Comparison of ENCODE assay signal across 10 cellular contexts in the genomic region with DNA sequence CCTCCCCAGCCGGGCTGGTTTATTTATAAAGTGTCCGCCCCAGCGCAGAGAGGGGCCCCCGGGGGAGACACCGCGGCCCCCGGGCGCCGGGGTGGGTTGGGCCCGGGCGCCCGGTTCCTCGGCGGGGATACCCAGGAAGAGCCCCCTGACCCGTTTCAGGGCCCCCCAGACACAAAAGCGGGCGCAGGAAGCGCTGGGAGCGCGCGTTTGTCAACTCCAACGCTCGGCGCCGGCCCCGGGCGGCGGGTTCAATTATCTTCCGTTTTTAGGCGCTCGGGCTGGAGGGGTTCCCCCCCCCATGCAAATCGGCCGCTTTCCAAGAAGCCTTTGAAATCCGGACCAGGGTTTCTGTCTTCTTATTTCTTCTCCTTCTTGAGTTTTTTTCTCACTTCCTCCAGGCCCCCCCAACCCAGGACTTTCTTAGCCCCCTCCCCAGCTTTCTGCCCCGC. TPM values are rescaled to one million over a fixed set of nuclear protein-coding genes. Genes with fewer than 3 reads are reported as not detected.
A peak's percentile ranks its signal among the peaks of the same experiment; 100 is the strongest.
DNase-seq lines count a peak whose midpoint lies in the region; ATAC-seq, FAIRE-seq and TF ChIP-seq lines count a peak whose summit lies in the region.
"Had no signal": no experiment of that assay in that cellular context is flagged by ENCODE, and none has a peak within 500 bp of the region (broad histone marks: within the 10 kb centered on the region; RNA-seq: fewer than 3 reads in every experiment).

No MANE protein-coding gene starts in this region.

- H3K4me2 ChIP-seq in OCI-LY3 (ENCODE audit: low read length) (peak overlapping the region; percentile 83), HepG2 (ENCODE audit: low read depth, low read length) (peak overlapping the region; percentile 32)

- H3K9me3 ChIP-seq in OCI-LY3 (ENCODE audit: insufficient read depth, low read length) = no peaks in the 10 kb centered on the region
- no peaks in the 10 kb centered on the region for H3K9me3 ChIP-seq in breast epithelium
- no peaks in the 10 kb centered on the region for H3K9me3 ChIP-seq in HepG2 (ENCODE audit: low read length)
- H3K9me3 ChIP-seq in stomach = no peaks in the 10 kb centered on the region

- POLR2A ChIA-PET in HepG2 (lab: Yijun Ruan, JAX) = interaction anchor here (1.3 to 2.2 kb wide), 7 partner anchors 9 to 58 kb away, joined by 3 to 42 read pairs (median 5); a partner anchor contains a TSS

- intact Hi-C loops in breast epithelium (cut with DNase I; ENCODE audit: low total_unique reads) = no loop called here
- intact Hi-C loops in HepG2 (cut with micrococcal nuclease; ENCODE audit: unreplicated experiment) = loop anchor here (10.0 kb wide), 1 partner anchor 262 kb away; a partner anchor contains a TSS
- intact Hi-C loops in stomach (cut with DNase I; ENCODE audit: low total_unique reads) = no loop called here

- WGBS in HepG2 (ENCODE audit: low lambda C conversion rate) = under 1% methylated on average over 25 of the region's 35 CpGs
- 0 to 1% (median 0%) methylated on average over 19 to 35 of the region's 35 CpGs for WGBS in stomach, 5 donors

- H3K4me3 ChIP-seq in OCI-LY3 (ENCODE audit: low read length) (peak overlapping the region; percentile 85), breast epithelium (peak overlapping the region; percentile 84 to 91 (median 86)), HepG2 (replicated peaks in 1 of 3; ENCODE audit: insufficient read depth in 1 of 3, low read depth in 2 of 3, low read length in 3 of 3) (peak overlapping the region; percentile 88 to 98 (median 96)), stomach (peak overlapping the region; percentile 65 to 98 (median 88))

- H3K79me2 ChIP-seq in OCI-LY3 (ENCODE audit: low read length) (peaks cover 43% of the 10 kb centered on the region), HepG2 (ENCODE audit: insufficient read depth, low read length) (peaks cover 53% of the 10 kb centered on the region)

- FAIRE-seq in HepG2 (lab: Jason Lieb, UNC) = no peak
- FAIRE-seq: colon, G401.6 had no signal

- peak overlapping the region; percentile 99 for H3K9ac ChIP-seq in OCI-LY3 (ENCODE audit: low read length)
- H3K9ac ChIP-seq in HepG2 (ENCODE audit: insufficient read depth, low read depth, low read length) = peak overlapping the region; percentile 98

- TF ChIP-seq RAD21 in HepG2 (CRISPR knock-in tag; IDR thresholded peaks at IDR 0.05) = 0 out of 2 replicates have a peak, but pooled peaks have one; percentile 12

- H3K36me3 ChIP-seq in OCI-LY3 (replicated peaks; ENCODE audit: low read depth, low read length) = peaks cover 29% of the 10 kb centered on the region
- H3K36me3 ChIP-seq in breast epithelium = no peaks in the 10 kb centered on the region
- peaks cover 6 to 21% of the 10 kb centered on the region in 2 experiments; a peak in 4 of 5 replicates for H3K36me3 ChIP-seq in HepG2 (replicated peaks in 1 of 2; ENCODE audit: control insufficient read depth in 1 of 2, insufficient read depth in 2 of 2, low read length in 2 of 2)
- peaks cover 0 to 19% (median 17%) of the 10 kb centered on the region in 4 donors for H3K36me3 ChIP-seq in stomach

- peak overlapping the region; percentile 85 for H3K27ac ChIP-seq in OCI-LY3 (ENCODE audit: low read length)
- peak overlapping the region; percentile 83 to 86 for H3K27ac ChIP-seq in breast epithelium
- H3K27ac ChIP-seq in HepG2 (ENCODE audit: extremely low read length, insufficient read depth, low read length) = peak overlapping the region; percentile 92
- H3K27ac ChIP-seq in stomach = peak overlapping the region; percentile 75 to 91 (median 89)

- peaks cover 27% of the 10 kb centered on the region for H4K20me1 ChIP-seq in OCI-LY3 (ENCODE audit: insufficient read depth, low read length)
- peaks cover 10% of the 10 kb centered on the region; the same call in 1 of the 2 replicates for H4K20me1 ChIP-seq in HepG2 (ENCODE audit: insufficient read depth, low read length)

- CTCF ChIA-PET in HepG2 (lab: Yijun Ruan, JAX; ENCODE audit: low intra/inter-chr PET ratio, low total read pairs) = interaction anchor here (3.5 kb wide), 1 partner anchor 56 kb away, joined by 14 read pairs; a partner anchor contains a TSS

- H3K4me1 ChIP-seq in OCI-LY3 (ENCODE audit: low read length) = peaks cover 26% of the 10 kb centered on the region
- H3K4me1 ChIP-seq in breast epithelium = no peaks in the 10 kb centered on the region
- peaks cover 54% of the 10 kb centered on the region for H3K4me1 ChIP-seq in HepG2 (ENCODE audit: insufficient read depth, low read length)
- H3K4me1 ChIP-seq in stomach = peaks cover 21 to 55% (median 38%) of the 10 kb centered on the region in 4 donors

- BruUV-seq in HepG2 (replicated peaks; lab: Mats Ljungman, UMichigan) = TSS peak; percentile 54

- ATAC-seq in HepG2 (no peak), GM19463 (IDR thresholded peaks at IDR 0.05; ENCODE audit: unreplicated experiment) (no peak), HG03045 (IDR thresholded peaks at IDR 0.05; ENCODE audit: unreplicated experiment) (no peak)

- TF ChIP-seq EP300 in HepG2 (IDR thresholded peaks at IDR 0.05; ENCODE audit: low read depth in 2 of 2, low read length in 2 of 2) (no peak), HepG2 (CRISPR knock-in tag; IDR thresholded peaks at IDR 0.05; ENCODE audit: borderline replicate concordance) (no peak), stomach (IDR thresholded peaks at IDR 0.05) (no peak)

- TF ChIP-seq CTCF in OCI-LY3 (IDR thresholded peaks at IDR 0.05; ENCODE audit: low read depth, low read length) (no peak), breast epithelium (IDR thresholded peaks at IDR 0.05) (no peak), HepG2 (CRISPR knock-in tag; IDR thresholded peaks at IDR 0.05) (no peak), stomach (IDR thresholded peaks at IDR 0.05) (no peak)

- no peaks in the 10 kb centered on the region for H3K27me3 ChIP-seq in OCI-LY3 (ENCODE audit: low read depth, low read length)
- H3K27me3 ChIP-seq in breast epithelium = no peaks in the 10 kb centered on the region
- no peaks in the 10 kb centered on the region for H3K27me3 ChIP-seq in HepG2 (ENCODE audit: control insufficient read depth in 1 of 2, insufficient read depth in 2 of 2, low read length in 2 of 2)
- H3K27me3 ChIP-seq in stomach = no peaks in the 10 kb centered on the region

- TF ChIP-seq POLR2A in breast epithelium (IDR thresholded peaks at IDR 0.05) (no peak), HepG2 (IDR thresholded peaks at IDR 0.05; ENCODE audit: insufficient read depth in 1 of 2, low read depth in 2 of 2, low read length in 2 of 2) (no peak), stomach (IDR thresholded peaks at IDR 0.05) (no peak)

- DNase-seq in NCI-H748 (lab: John Stamatoyannopoulos, UW; ENCODE audit: unreplicated experiment) (peak; percentile 24), NCI-H748 treated with DMSO at 0.1 percent for 48 hours (lab: John Stamatoyannopoulos, UW) (no peak), breast epithelium (ENCODE audit: low spot score in 2 of 2) (peak in 1 of 2 donors; percentile 55), HepG2 (ENCODE audit: low spot score) (no peak), stomach (peak; percentile 67)

- in situ Hi-C loops in HepG2 (cut with HindIII; ENCODE audit: extremely low pct_ligation_motif_present, low pct_unique_long_range_greater_than_20kb) = loop anchor here (5.0 kb wide), 1 partner anchor 36 kb away; no protein-coding TSS in a partner anchor

- H2AFZ ChIP-seq in OCI-LY3 (ENCODE audit: low read depth, low read length) (no peak overlapping the region), HepG2 (ENCODE audit: low read length) (no peak overlapping the region)

RNA-seq across cellular contexts. Expression of a gene that starts 0.8 kb away (rescaled TPM):
- total RNA-seq in breast epithelium (10 to 100 TPM in 1 of 3 donors, 1 to 10 TPM in 2; 3.5 to 11.1 (median 4.8) TPM), HepG2 (2016; rRNA removed; fragmentation: Illumina TruSeq; extraction: Trizol) (53.8 and 71.3 TPM in 2 replicates), stomach (10 to 100 TPM in 2 of 5 donors, 1 to 10 TPM in 2, not detected in 1; 1.8 to 23.5 (median 8.6) TPM)
- total RNA-seq in HepG2 (2016; cell fraction: cytosol; rRNA removed; fragmentation: Illumina TruSeq; extraction: Trizol; ENCODE audit: low read depth) = 26.5 and 31.5 TPM in 2 replicates
- total RNA-seq in HepG2 (2016; cell fraction: insoluble cytoplasmic fraction; rRNA removed; fragmentation: Illumina TruSeq; extraction: Trizol) = 41.5 and 68.9 TPM in 2 replicates
- 56.8 and 62.2 TPM in 2 replicates for total RNA-seq in HepG2 (2016; cell fraction: membrane; rRNA removed; fragmentation: Illumina TruSeq; extraction: Trizol)
- total RNA-seq in HepG2 (2016; cell fraction: nucleus; rRNA removed; fragmentation: Illumina TruSeq; extraction: Trizol) = 35.6 and 47.1 TPM in 2 replicates
- polyA plus RNA-seq in HepG2 (2011; rRNA removed) (77.9 and 102 TPM in 2 replicates), stomach (1 to 10 TPM; 1.1 to 4.3 (median 2.1) TPM)
- polyA plus RNA-seq in HepG2 (2011; cell fraction: cytosol; rRNA removed) = 44.7 and 68.0 TPM in 2 replicates
- polyA plus RNA-seq in HepG2 (2011; cell fraction: nucleus; rRNA removed) = 150 and 160 TPM in 2 replicates
- 78.6 and 99.3 TPM in 2 replicates for polyA plus RNA-seq in HepG2 (2012)
- polyA plus RNA-seq in HepG2 (2016; cell fraction: cytosol; fragmentation: Illumina TruSeq; extraction: Trizol; ENCODE audit: low read depth) = 31.0 and 31.3 TPM in 2 replicates
- 58.1 and 70.4 TPM in 2 replicates for polyA plus RNA-seq in HepG2 (2016; cell fraction: insoluble cytoplasmic fraction; fragmentation: Illumina TruSeq; extraction: Trizol; ENCODE audit: low read depth)
- polyA plus RNA-seq in HepG2 (2016; cell fraction: membrane; fragmentation: Illumina TruSeq; extraction: Trizol; ENCODE audit: low read depth) = 47.1 and 58.2 TPM in 2 replicates
- polyA plus RNA-seq in HepG2 (2016; cell fraction: nucleus; fragmentation: Illumina TruSeq; extraction: Trizol; ENCODE audit: insufficient read depth, low read depth) = 76.0 and 89.6 TPM in 2 replicates
- polyA minus RNA-seq in HepG2 (2011; rRNA and poly(A)+ RNA removed; ENCODE audit: low replicate concordance) = 15.5 and 299 TPM in 2 replicates
- polyA minus RNA-seq in HepG2 (2011; cell fraction: cytosol; rRNA and poly(A)+ RNA removed) = 163 and 199 TPM in 2 replicates
- polyA minus RNA-seq in HepG2 (2011; cell fraction: nucleus; rRNA and poly(A)+ RNA removed) = 48.5 and 77.1 TPM in 2 replicates

RNA-seq across cellular contexts. Expression of a gene that starts 9.5 kb away (rescaled TPM):
- under 1 TPM in 2 of 3 donors, not detected in 1; 0.15 to 0.33 TPM for total RNA-seq in breast epithelium
- total RNA-seq in HepG2 (2016; rRNA removed; fragmentation: Illumina TruSeq; extraction: Trizol) = 3.9 and 10.2 TPM in 2 replicates
- 4.7 and 5.1 TPM in 2 replicates for total RNA-seq in HepG2 (2016; cell fraction: cytosol; rRNA removed; fragmentation: Illumina TruSeq; extraction: Trizol; ENCODE audit: low read depth)
- 3.2 and 9.6 TPM in 2 replicates for total RNA-seq in HepG2 (2016; cell fraction: insoluble cytoplasmic fraction; rRNA removed; fragmentation: Illumina TruSeq; extraction: Trizol)
- total RNA-seq in HepG2 (2016; cell fraction: membrane; rRNA removed; fragmentation: Illumina TruSeq; extraction: Trizol) = 7.1 and 8.6 TPM in 2 replicates
- total RNA-seq in HepG2 (2016; cell fraction: nucleus; rRNA removed; fragmentation: Illumina TruSeq; extraction: Trizol) = 8.2 and 8.4 TPM in 2 replicates
- polyA plus RNA-seq in HepG2 (2011; rRNA removed) = 1.1 and 1.5 TPM in 2 replicates
- 1.6 and 3.0 TPM in 2 replicates for polyA plus RNA-seq in HepG2 (2011; cell fraction: cytosol; rRNA removed)
- polyA plus RNA-seq in HepG2 (2011; cell fraction: nucleus; rRNA removed) = 10.4 and 11.9 TPM in 2 replicates
- 2.8 and 4.0 TPM in 2 replicates for polyA plus RNA-seq in HepG2 (2012)
- polyA plus RNA-seq in HepG2 (2016; cell fraction: cytosol; fragmentation: Illumina TruSeq; extraction: Trizol; ENCODE audit: low read depth) = 3.6 and 4.4 TPM in 2 replicates
- 4.2 and 5.9 TPM in 2 replicates for polyA plus RNA-seq in HepG2 (2016; cell fraction: insoluble cytoplasmic fraction; fragmentation: Illumina TruSeq; extraction: Trizol; ENCODE audit: low read depth)
- 4.5 and 6.0 TPM in 2 replicates for polyA plus RNA-seq in HepG2 (2016; cell fraction: membrane; fragmentation: Illumina TruSeq; extraction: Trizol; ENCODE audit: low read depth)
- 15.3 and 19.1 TPM in 2 replicates for polyA plus RNA-seq in HepG2 (2016; cell fraction: nucleus; fragmentation: Illumina TruSeq; extraction: Trizol; ENCODE audit: insufficient read depth, low read depth)
- 5.9 TPM in 1 of 2 replicates, not detected in the other for polyA minus RNA-seq in HepG2 (2011; rRNA and poly(A)+ RNA removed; ENCODE audit: low replicate concordance)
- polyA minus RNA-seq in HepG2 (2011; cell fraction: cytosol; rRNA and poly(A)+ RNA removed) = 2.4 and 3.7 TPM in 2 replicates
- polyA minus RNA-seq in HepG2 (2011; cell fraction: nucleus; rRNA and poly(A)+ RNA removed) = 0.50 and 0.77 TPM in 2 replicates
- total RNA-seq in stomach = not detected
- not detected for polyA plus RNA-seq in stomach

RNA-seq across cellular contexts. Expression of a gene that starts 13.6 kb away (rescaled TPM):
- total RNA-seq in breast epithelium (10 to 100 TPM; 31.8 to 41.6 (median 41.0) TPM), HepG2 (2016; rRNA removed; fragmentation: Illumina TruSeq; extraction: Trizol) (21.8 and 26.2 TPM in 2 replicates), stomach (10 to 100 TPM in 3 of 5 donors, 1 to 10 TPM in 2; 5.8 to 62.0 (median 29.7) TPM)
- total RNA-seq in HepG2 (2016; cell fraction: cytosol; rRNA removed; fragmentation: Illumina TruSeq; extraction: Trizol; ENCODE audit: low read depth) = 17.5 and 31.0 TPM in 2 replicates
- total RNA-seq in HepG2 (2016; cell fraction: insoluble cytoplasmic fraction; rRNA removed; fragmentation: Illumina TruSeq; extraction: Trizol) = 22.0 and 24.7 TPM in 2 replicates
- 29.7 and 34.2 TPM in 2 replicates for total RNA-seq in HepG2 (2016; cell fraction: membrane; rRNA removed; fragmentation: Illumina TruSeq; extraction: Trizol)
- 16.4 and 18.7 TPM in 2 replicates for total RNA-seq in HepG2 (2016; cell fraction: nucleus; rRNA removed; fragmentation: Illumina TruSeq; extraction: Trizol)
- polyA plus RNA-seq in HepG2 (2011; rRNA removed) (26.9 and 40.4 TPM in 2 replicates), stomach (10 to 100 TPM; 47.1 to 63.8 (median 60.0) TPM)
- polyA plus RNA-seq in HepG2 (2011; cell fraction: cytosol; rRNA removed) = 30.7 and 39.0 TPM in 2 replicates
- polyA plus RNA-seq in HepG2 (2011; cell fraction: nucleus; rRNA removed) = 57.8 and 68.0 TPM in 2 replicates
- polyA plus RNA-seq in HepG2 (2012) = 22.6 and 31.3 TPM in 2 replicates
- polyA plus RNA-seq in HepG2 (2016; cell fraction: cytosol; fragmentation: Illumina TruSeq; extraction: Trizol; ENCODE audit: low read depth) = 24.5 and 25.3 TPM in 2 replicates
- 39.3 and 43.4 TPM in 2 replicates for polyA plus RNA-seq in HepG2 (2016; cell fraction: insoluble cytoplasmic fraction; fragmentation: Illumina TruSeq; extraction: Trizol; ENCODE audit: low read depth)
- 44.4 and 45.0 TPM in 2 replicates for polyA plus RNA-seq in HepG2 (2016; cell fraction: membrane; fragmentation: Illumina TruSeq; extraction: Trizol; ENCODE audit: low read depth)
- polyA plus RNA-seq in HepG2 (2016; cell fraction: nucleus; fragmentation: Illumina TruSeq; extraction: Trizol; ENCODE audit: insufficient read depth, low read depth) = 58.7 and 76.5 TPM in 2 replicates
- 15.6 and 40.4 TPM in 2 replicates for polyA minus RNA-seq in HepG2 (2011; rRNA and poly(A)+ RNA removed; ENCODE audit: low replicate concordance)
- 11.7 and 15.6 TPM in 2 replicates for polyA minus RNA-seq in HepG2 (2011; cell fraction: cytosol; rRNA and poly(A)+ RNA removed)
- polyA minus RNA-seq in HepG2 (2011; cell fraction: nucleus; rRNA and poly(A)+ RNA removed) = 8.1 and 9.8 TPM in 2 replicates

RNA-seq across cellular contexts. Expression of a gene that starts 33.3 kb away (rescaled TPM):
- not detected for total RNA-seq in breast epithelium
- total RNA-seq in HepG2 (2016; rRNA removed; fragmentation: Illumina TruSeq; extraction: Trizol) = under 0.01 TPM in 1 of 2 replicates, not detected in the other
- total RNA-seq in HepG2 (2016; cell fraction: cytosol; rRNA removed; fragmentation: Illumina TruSeq; extraction: Trizol; ENCODE audit: low read depth) = under 0.01 TPM in 2 replicates
- total RNA-seq in HepG2 (2016; cell fraction: insoluble cytoplasmic fraction; rRNA removed; fragmentation: Illumina TruSeq; extraction: Trizol) = under 0.01 TPM in 1 of 2 replicates, not detected in the other
- total RNA-seq in HepG2 (2016; cell fraction: membrane; rRNA removed; fragmentation: Illumina TruSeq; extraction: Trizol) = under 0.01 TPM in 1 of 2 replicates, not detected in the other
- not detected in 2 replicates for total RNA-seq in HepG2 (2016; cell fraction: nucleus; rRNA removed; fragmentation: Illumina TruSeq; extraction: Trizol)
- not detected in 2 replicates for polyA plus RNA-seq in HepG2 (2011; rRNA removed)
- polyA plus RNA-seq in HepG2 (2011; cell fraction: cytosol; rRNA removed) = not detected in 2 replicates
- not detected in 2 replicates for polyA plus RNA-seq in HepG2 (2011; cell fraction: nucleus; rRNA removed)
- not detected in 2 replicates for polyA plus RNA-seq in HepG2 (2012)
- not detected in 2 replicates for polyA plus RNA-seq in HepG2 (2016; cell fraction: cytosol; fragmentation: Illumina TruSeq; extraction: Trizol; ENCODE audit: low read depth)
- not detected in 2 replicates for polyA plus RNA-seq in HepG2 (2016; cell fraction: insoluble cytoplasmic fraction; fragmentation: Illumina TruSeq; extraction: Trizol; ENCODE audit: low read depth)
- not detected in 2 replicates for polyA plus RNA-seq in HepG2 (2016; cell fraction: membrane; fragmentation: Illumina TruSeq; extraction: Trizol; ENCODE audit: low read depth)
- polyA plus RNA-seq in HepG2 (2016; cell fraction: nucleus; fragmentation: Illumina TruSeq; extraction: Trizol; ENCODE audit: insufficient read depth, low read depth) = not detected in 2 replicates
- under 0.01 TPM in 1 of 2 replicates, not detected in the other for polyA minus RNA-seq in HepG2 (2011; rRNA and poly(A)+ RNA removed; ENCODE audit: low replicate concordance)
- under 0.01 TPM in 1 of 2 replicates, not detected in the other for polyA minus RNA-seq in HepG2 (2011; cell fraction: cytosol; rRNA and poly(A)+ RNA removed)
- polyA minus RNA-seq in HepG2 (2011; cell fraction: nucleus; rRNA and poly(A)+ RNA removed) = not detected in 2 replicates
- total RNA-seq in stomach = not detected
- not detected for polyA plus RNA-seq in stomach

RNA-seq across cellular contexts. Expression of a gene that starts 33.6 kb away (rescaled TPM):
- total RNA-seq in breast epithelium (10 to 100 TPM; 14.9 to 33.1 (median 32.8) TPM), HepG2 (2016; rRNA removed; fragmentation: Illumina TruSeq; extraction: Trizol) (14.8 and 18.4 TPM in 2 replicates), stomach (100 to 1,000 TPM in 2 of 5 donors, 10 to 100 TPM in 3; 16.7 to 126 (median 82.1) TPM)
- 6.4 and 6.7 TPM in 2 replicates for total RNA-seq in HepG2 (2016; cell fraction: cytosol; rRNA removed; fragmentation: Illumina TruSeq; extraction: Trizol; ENCODE audit: low read depth)
- 14.0 and 16.4 TPM in 2 replicates for total RNA-seq in HepG2 (2016; cell fraction: insoluble cytoplasmic fraction; rRNA removed; fragmentation: Illumina TruSeq; extraction: Trizol)
- 12.3 and 14.3 TPM in 2 replicates for total RNA-seq in HepG2 (2016; cell fraction: membrane; rRNA removed; fragmentation: Illumina TruSeq; extraction: Trizol)
- total RNA-seq in HepG2 (2016; cell fraction: nucleus; rRNA removed; fragmentation: Illumina TruSeq; extraction: Trizol) = 11.3 and 13.2 TPM in 2 replicates
- polyA plus RNA-seq in HepG2 (2011; rRNA removed) (13.3 and 16.9 TPM in 2 replicates), stomach (10 to 100 TPM; 49.0 to 74.0 (median 54.7) TPM)
- polyA plus RNA-seq in HepG2 (2011; cell fraction: cytosol; rRNA removed) = 17.9 and 30.0 TPM in 2 replicates
- polyA plus RNA-seq in HepG2 (2011; cell fraction: nucleus; rRNA removed) = 45.6 and 56.5 TPM in 2 replicates
- polyA plus RNA-seq in HepG2 (2012) = 19.2 and 24.7 TPM in 2 replicates
- 7.2 and 8.1 TPM in 2 replicates for polyA plus RNA-seq in HepG2 (2016; cell fraction: cytosol; fragmentation: Illumina TruSeq; extraction: Trizol; ENCODE audit: low read depth)
- polyA plus RNA-seq in HepG2 (2016; cell fraction: insoluble cytoplasmic fraction; fragmentation: Illumina TruSeq; extraction: Trizol; ENCODE audit: low read depth) = 21.8 and 29.1 TPM in 2 replicates
- 15.5 and 16.0 TPM in 2 replicates for polyA plus RNA-seq in HepG2 (2016; cell fraction: membrane; fragmentation: Illumina TruSeq; extraction: Trizol; ENCODE audit: low read depth)
- polyA plus RNA-seq in HepG2 (2016; cell fraction: nucleus; fragmentation: Illumina TruSeq; extraction: Trizol; ENCODE audit: insufficient read depth, low read depth) = 24.9 and 32.1 TPM in 2 replicates
- 17.7 and 77.2 TPM in 2 replicates for polyA minus RNA-seq in HepG2 (2011; rRNA and poly(A)+ RNA removed; ENCODE audit: low replicate concordance)
- polyA minus RNA-seq in HepG2 (2011; cell fraction: cytosol; rRNA and poly(A)+ RNA removed) = 45.1 and 51.0 TPM in 2 replicates
- 14.5 and 15.0 TPM in 2 replicates for polyA minus RNA-seq in HepG2 (2011; cell fraction: nucleus; rRNA and poly(A)+ RNA removed)

Comparison
In these comparisons a context has a peak if more than half of its experiments do, and no peak if none do; other contexts are left out.
1. DNase-seq: peak in NCI-H748 (single experiment) and stomach (single experiment); none in NCI-H748 treated with DMSO at 0.1 percent for 48 hours (single experiment) and HepG2 (single experiment).
2. Peak in every context shown above with its lines, with median percentiles within 50 percentile points of each other: H3K27ac ChIP-seq and H3K4me3 ChIP-seq.